In genomic region chr12:57522887-57523705, GRCh38 we compare ENCODE assay signal across 2 cellular contexts.
TF ChIP-seq lines count a peak whose summit lies in the region.

No MANE protein-coding gene starts in this region.

TF ChIP-seq in A549, 52 proteins besides CTCF, POLR2A, EP300 and RAD21:
- peak in 1 of 2 experiments; percentile 42; a peak in 1 of 5 replicates for TF ChIP-seq JUN (IDR thresholded peaks at IDR 0.05)
- no peak for TF ChIP-seq FOXS1 (CRISPR knock-in tag; IDR thresholded peaks at IDR 0.05)
- 0 out of 2 replicates have a peak, but pooled peaks have one; percentile 2 for TF ChIP-seq MAZ (IDR thresholded peaks at IDR 0.05; ENCODE audit: borderline replicate concordance, low read depth, low read length)

TF ChIP-seq in HCT116, 20 proteins besides CTCF, POLR2A, EP300 and RAD21:
- TF ChIP-seq POLR2AphosphoS5 (IDR thresholded peaks at IDR 0.05; ENCODE audit: low read depth, low read length) (peak; percentile 19; the same call in 1 of the 2 replicates), TCF7L2 (IDR thresholded peaks at IDR 0.05; ENCODE audit: borderline replicate concordance, extremely low read depth, insufficient read depth, insufficient read length) (no peak)
